Comparison of ENCODE assay signal across 10 cellular contexts in the genomic region with DNA sequence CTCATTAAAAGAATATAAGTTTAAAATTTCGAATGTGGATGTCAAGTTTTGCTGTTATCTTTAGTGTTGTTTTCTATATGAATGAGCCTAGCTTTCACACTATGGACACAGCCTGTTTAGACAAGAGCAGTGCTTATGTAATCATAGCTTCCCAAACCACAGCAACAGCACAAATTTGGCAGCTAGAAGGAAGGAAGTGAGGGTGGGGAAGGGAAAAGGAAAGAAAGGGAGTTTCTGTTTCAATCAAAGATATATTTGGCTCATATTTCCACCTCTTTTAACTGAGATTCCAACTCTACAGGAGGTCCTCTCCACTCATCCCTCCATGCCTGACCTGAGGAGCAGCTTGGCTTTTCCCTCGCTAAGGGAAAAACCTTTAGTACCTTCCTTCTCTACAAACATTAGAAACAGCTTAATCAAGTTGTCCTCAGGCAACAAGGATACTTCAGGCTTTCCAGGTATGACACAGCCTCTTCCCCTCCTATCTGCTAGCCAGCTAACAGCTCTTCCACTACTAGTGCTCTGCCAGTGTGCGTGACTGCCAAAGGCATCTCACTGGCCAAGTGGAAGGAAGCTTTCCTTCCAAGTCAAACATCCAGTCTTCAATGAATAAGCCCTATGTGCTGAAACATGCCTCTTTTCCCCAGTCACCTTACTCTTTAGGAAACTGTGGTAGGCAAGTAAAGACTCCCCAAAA.
DNase-seq lines count a peak whose midpoint lies in the region; ATAC-seq and TF ChIP-seq lines count a peak whose summit lies in the region.
"Had no signal": no experiment of that assay in that cellular context is flagged by ENCODE, and none has a peak within 500 bp of the region (broad histone marks: within the 10 kb centered on the region; RNA-seq: fewer than 3 reads in every experiment).

No MANE protein-coding gene starts in this region.

- TF ChIP-seq CTCF in left lung (IDR thresholded peaks at IDR 0.05), result no peak
- no peak for TF ChIP-seq CTCF in upper lobe of right lung (IDR thresholded peaks at IDR 0.05)

- no peaks in the 10 kb centered on the region for H3K27me3 Mint-ChIP-seq in activated naive CD4-positive, alpha-beta T cell treated with anti-CD3 and anti-CD28 coated beads, Interleukin-2, amount 50 U/mL, for 24 hours
- no peaks in the 10 kb centered on the region for H3K27me3 Mint-ChIP-seq in activated naive CD8-positive, alpha-beta T cell

- H3K36me3 ChIP-seq in left lung (no peaks in the 10 kb centered on the region), upper lobe of right lung (no peaks in the 10 kb centered on the region)
- H3K36me3 ChIP-seq: thoracic aorta had no signal

- H3K4me1 ChIP-seq in left lung (peaks cover under 1 to 73% of the 10 kb centered on the region in 2 donors), upper lobe of right lung (peaks cover 25% of the 10 kb centered on the region)

- intact Hi-C loops in left lung (cut with DNase I) (no loop called here), upper lobe of right lung (cut with DNase I) (no loop called here)

- H3K9me3 Mint-ChIP-seq in activated naive CD4-positive, alpha-beta T cell treated with anti-CD3 and anti-CD28 coated beads, Interleukin-2, amount 50 U/mL, for 24 hours, result peaks cover 6% of the 10 kb centered on the region
- H3K9me3 Mint-ChIP-seq in activated naive CD8-positive, alpha-beta T cell (ENCODE audit: low read depth), result peaks cover 7% of the 10 kb centered on the region

- H3K4me3 ChIP-seq in left lung (no peak overlapping the region), upper lobe of right lung (no peak overlapping the region)

- H3K27ac Mint-ChIP-seq in activated naive CD4-positive, alpha-beta T cell treated with anti-CD3 and anti-CD28 coated beads, Interleukin-2, amount 50 U/mL, for 24 hours, result peak overlapping the region; percentile 99
- peak overlapping the region; percentile 94 for H3K27ac Mint-ChIP-seq in activated naive CD8-positive, alpha-beta T cell

- peaks cover 68% of the 10 kb centered on the region for H3K4me1 Mint-ChIP-seq in activated naive CD4-positive, alpha-beta T cell treated with anti-CD3 and anti-CD28 coated beads, Interleukin-2, amount 50 U/mL, for 24 hours
- H3K4me1 Mint-ChIP-seq in activated naive CD8-positive, alpha-beta T cell (ENCODE audit: low read depth), result peaks cover 63% of the 10 kb centered on the region

- ATAC-seq in left lung (peak; percentile 70), upper lobe of right lung (peak; percentile 68)

- H3K36me3 Mint-ChIP-seq in activated naive CD4-positive, alpha-beta T cell treated with anti-CD3 and anti-CD28 coated beads, Interleukin-2, amount 50 U/mL, for 24 hours, result peaks cover 7% of the 10 kb centered on the region
- peaks cover 3% of the 10 kb centered on the region for H3K36me3 Mint-ChIP-seq in activated naive CD8-positive, alpha-beta T cell

- H3K4me3 Mint-ChIP-seq in activated naive CD4-positive, alpha-beta T cell treated with anti-CD3 and anti-CD28 coated beads, Interleukin-2, amount 50 U/mL, for 24 hours, result peak overlapping the region; percentile 37
- H3K4me3 Mint-ChIP-seq in activated naive CD8-positive, alpha-beta T cell, result peak overlapping the region; percentile 76

- H3K27me3 ChIP-seq in left lung, result no peaks in the 10 kb centered on the region
- H3K27me3 ChIP-seq in upper lobe of right lung, result no peaks in the 10 kb centered on the region

- H3K27ac ChIP-seq in left lung (peak overlapping the region; percentile 50 to 92), upper lobe of right lung (peak overlapping the region; percentile 70)

- H3K9me3 ChIP-seq in left lung, result no peaks in the 10 kb centered on the region
- H3K9me3 ChIP-seq in upper lobe of right lung, result no peaks in the 10 kb centered on the region
- H3K9me3 ChIP-seq: thoracic aorta had no signal

- DNase-seq in activated naive CD4-positive, alpha-beta T cell treated with Interleukin-2 at 50 U/mL for 16 hours, result no peak
- DNase-seq in left lung (no peak), upper lobe of right lung (no peak), NCI-H2107 treated with DMSO at 0.1 percent for 48 hours (lab: John Stamatoyannopoulos, UW; ENCODE audit: unreplicated experiment) (no peak), germinal center (ENCODE audit: low spot score) (no peak)
- no peak for DNase-seq in stimulated activated CD4-positive, alpha-beta T cell treated with anti-CD3 and anti-CD28 coated beads, Interleukin-4, amount 100 ng/mL, for 24 hours
- DNase-seq: DMS 273 treated with DMSO at 0.1 percent for 48 hours had no signal
